In the genomic region with DNA sequence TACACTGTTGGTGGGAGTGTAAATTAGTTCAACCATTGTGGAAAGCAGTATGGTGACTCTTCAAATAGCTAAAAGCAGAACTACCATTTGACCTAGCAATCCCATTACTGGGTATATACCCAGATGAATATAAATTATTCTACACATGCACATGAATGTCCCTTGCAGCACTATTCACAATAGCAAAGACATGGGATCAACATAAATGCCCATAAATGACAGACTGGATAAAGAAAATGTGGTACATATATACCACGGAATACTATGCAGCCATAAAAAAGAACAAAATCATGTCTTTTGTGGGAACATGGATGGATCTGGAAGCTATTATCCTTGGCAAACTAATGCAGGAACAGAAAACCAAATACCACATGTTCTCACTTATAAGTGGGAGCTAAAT, we compare ENCODE assay signal across 7 cellular contexts.
A peak's percentile ranks its signal among the peaks of the same experiment; 100 is the strongest.
DNase-seq lines count a peak whose midpoint lies in the region; ATAC-seq, FAIRE-seq and TF ChIP-seq lines count a peak whose summit lies in the region.
"Not testable (repeated sequence)": the region's sequence is repeated elsewhere in the genome, so short reads cannot be mapped to it uniquely, and the experiment has no call there.

No MANE protein-coding gene starts in this region.

- DNase-seq in A549 (ENCODE audit: low read depth in 1 of 2, low spot score in 1 of 2); PC-3; activated CD8-positive, alpha-beta memory T cell treated with anti-CD3 and anti-CD28 coated beads, Interleukin-2, amount 10 ng/mL, durations not matched to agents 7 days and 5 days; MCF 10A (ENCODE audit: unreplicated experiment); hepatocyte (ENCODE audit: low spot score): not testable (repeated sequence)

- not testable (repeated sequence) for H3K27me3 ChIP-seq in PC-3 (ENCODE audit: low read length); hepatocyte

- peak overlapping the region; percentile 70 for H3K9ac ChIP-seq in PC-3 (ENCODE audit: low read length)

- FAIRE-seq in A549 (lab: Jason Lieb, UNC) = not testable (repeated sequence)

- not testable (repeated sequence) for H3K9me2 ChIP-seq in PC-3 (replicated peaks; ENCODE audit: low read length); hepatocyte (replicated peaks; ENCODE audit: insufficient read depth)

- H4K20me1 ChIP-seq in PC-3 (ENCODE audit: low read length); hepatocyte (ENCODE audit: insufficient read depth, poor library complexity, severe bottlenecking): not testable (repeated sequence)

- H3K4me3 ChIP-seq in A549; PC-3 (ENCODE audit: low read length); hepatocyte: not testable (repeated sequence)

- WGBS in A549 (ENCODE audit: missing lambda C conversion rate) = 89% methylated on average over 1 of the region's 1 CpG
- 97% methylated on average over 1 of the region's 1 CpG for WGBS in hepatocyte (ENCODE audit: low lambda C conversion rate, missing lambda C conversion rate)

- H3K4me1 ChIP-seq in A549 (peaks cover 22% of the 10 kb centered on the region), PC-3 (ENCODE audit: insufficient read depth, low read length) (peaks cover 21% of the 10 kb centered on the region)
- not testable (repeated sequence) for H3K4me1 ChIP-seq in hepatocyte (ENCODE audit: insufficient read depth)

- H3K4me3 Mint-ChIP-seq in activated CD8-positive, alpha-beta memory T cell treated with anti-CD3 and anti-CD28 coated beads, Interleukin-2, amount 10 ng/mL, durations not matched to agents 7 days and 5 days; MCF 10A (ENCODE audit: unreplicated experiment): not testable (repeated sequence)

- not testable (repeated sequence) for TF ChIP-seq EP300 in A549 (IDR thresholded peaks at IDR 0.05)

- not testable (repeated sequence) for TF ChIP-seq POLR2A in A549 (IDR thresholded peaks at IDR 0.05; ENCODE audit: low read length)

- H3K79me2 ChIP-seq in PC-3 (ENCODE audit: low read length); hepatocyte: not testable (repeated sequence)

- not testable (repeated sequence) for ATAC-seq in A549; PC-3; SK-N-SH treated with all-trans-retinoic acid at 6 μM for 48 hours; activated CD8-positive, alpha-beta memory T cell treated with anti-CD3 and anti-CD28 coated beads, Interleukin-2, amount 10 ng/mL, durations not matched to agents 7 days and 5 days

- H3K9me3 Mint-ChIP-seq in activated CD8-positive, alpha-beta memory T cell treated with anti-CD3 and anti-CD28 coated beads, Interleukin-2, amount 10 ng/mL, durations not matched to agents 7 days and 5 days (ENCODE audit: low read depth); MCF 10A (ENCODE audit: unreplicated experiment): not testable (repeated sequence)

- intact Hi-C loops in PC-3 (cut with micrococcal nuclease) = loop anchor here (1.0 to 2.0 kb wide), 4 partner anchors 19 to 274 kb away; no protein-coding TSS in a partner anchor
- intact Hi-C loops in MCF 10A (cut with micrococcal nuclease) = not testable (repeated sequence)

- H3K27ac ChIP-seq in A549 = peak overlapping the region in 1 of 2 experiments; percentile 70; a peak in 4 of 6 replicates
- peak overlapping the region; percentile 91 for H3K27ac ChIP-seq in PC-3 (ENCODE audit: low read length)
- peak overlapping the region; percentile 79 for H3K27ac ChIP-seq in VCaP
- peak overlapping the region; percentile 66 for H3K27ac ChIP-seq in hepatocyte

- not testable (repeated sequence) for TF ChIP-seq RAD21 in A549 (conservative IDR thresholded peaks at IDR 0.05 in 1 of 2, IDR thresholded peaks at IDR 0.05 in 1 of 2)

- H3K4me2 ChIP-seq in A549; PC-3 (ENCODE audit: low read length); hepatocyte: not testable (repeated sequence)

- H2AFZ ChIP-seq in PC-3 (ENCODE audit: low read length); hepatocyte: not testable (repeated sequence)

- peak overlapping the region; percentile 18 for H3K27ac Mint-ChIP-seq in activated CD8-positive, alpha-beta memory T cell treated with anti-CD3 and anti-CD28 coated beads, Interleukin-2, amount 10 ng/mL, durations not matched to agents 7 days and 5 days
- peak overlapping the region; percentile 17 for H3K27ac Mint-ChIP-seq in MCF 10A (ENCODE audit: low read depth, unreplicated experiment)

- H3K36me3 Mint-ChIP-seq in activated CD8-positive, alpha-beta memory T cell treated with anti-CD3 and anti-CD28 coated beads, Interleukin-2, amount 10 ng/mL, durations not matched to agents 7 days and 5 days = peaks cover 18% of the 10 kb centered on the region
- H3K36me3 Mint-ChIP-seq in MCF 10A (ENCODE audit: insufficient read depth, unreplicated experiment) = not testable (repeated sequence)

- BruUV-seq in PC-3 (replicated peaks; lab: Mats Ljungman, UMichigan); MCF 10A (replicated peaks; lab: Mats Ljungman, UMichigan): not testable (repeated sequence)

- not testable (repeated sequence) for H3K27me3 Mint-ChIP-seq in activated CD8-positive, alpha-beta memory T cell treated with anti-CD3 and anti-CD28 coated beads, Interleukin-2, amount 10 ng/mL, durations not matched to agents 7 days and 5 days; MCF 10A (ENCODE audit: insufficient read depth, unreplicated experiment)

- not testable (repeated sequence) for H3F3A ChIP-seq in PC-3 (ENCODE audit: low read length, unreplicated experiment)

- POLR2A ChIA-PET in A549 (lab: Yijun Ruan, JAX); PC-3 (lab: Charles Lee; ENCODE audit: unreplicated experiment): not testable (repeated sequence)
- POLR2A ChIA-PET in MCF 10A (lab: Yijun Ruan, JAX) = interaction anchor here (1.4 kb wide), 1 partner anchor 19 kb away, joined by 4 read pairs; no protein-coding TSS in a partner anchor

- not testable (repeated sequence) for TF ChIP-seq CTCF in A549 (IDR thresholded peaks at IDR 0.05); PC-3 (conservative IDR thresholded peaks at IDR 0.05; ENCODE audit: low read depth, low read length); VCaP (conservative IDR thresholded peaks at IDR 0.05); MCF 10A (IDR thresholded peaks at IDR 0.05; ENCODE audit: unreplicated experiment); hepatocyte (IDR thresholded peaks at IDR 0.05; ENCODE audit: poor library complexity)

- CTCF ChIA-PET in A549 (lab: Yijun Ruan, JAX) (interaction anchor here (1.5 kb wide), 1 partner anchor 10 kb away, joined by 5 read pairs; no protein-coding TSS in a partner anchor), PC-3 (lab: Charles Lee) (interaction anchor here (1.5 kb wide), 1 partner anchor 188 kb away, joined by 8 read pairs; no protein-coding TSS in a partner anchor), MCF 10A (lab: Yijun Ruan, JAX) (interaction anchor here (1.1 kb wide), 1 partner anchor 204 kb away, joined by 3 read pairs; no protein-coding TSS in a partner anchor)
- CTCF ChIA-PET in activated CD8-positive, alpha-beta memory T cell treated with anti-CD3 and anti-CD28 coated beads, Interleukin-2, amount 10 ng/mL, durations not matched to agents 7 days and 5 days (lab: Charles Lee) = not testable (repeated sequence)

- H3K4me1 Mint-ChIP-seq in activated CD8-positive, alpha-beta memory T cell treated with anti-CD3 and anti-CD28 coated beads, Interleukin-2, amount 10 ng/mL, durations not matched to agents 7 days and 5 days = not testable (repeated sequence)
- H3K4me1 Mint-ChIP-seq in MCF 10A (ENCODE audit: insufficient read depth, unreplicated experiment) = peaks cover 19% of the 10 kb centered on the region

- H3K9me3 ChIP-seq in A549 = peaks cover 11% of the 10 kb centered on the region; the same call in 1 of the 3 replicates
- not testable (repeated sequence) for H3K9me3 ChIP-seq in PC-3 (ENCODE audit: low read length); hepatocyte (ENCODE audit: low read depth)

- not testable (repeated sequence) for H3K36me3 ChIP-seq in PC-3 (ENCODE audit: low read depth, low read length); hepatocyte (replicated peaks; ENCODE audit: insufficient read depth, low read depth)

TF ChIP-seq in A549, 52 proteins besides CTCF, POLR2A, EP300 and RAD21:
- 0 out of 2 replicates have a peak, but pooled peaks have one; percentile 23 for TF ChIP-seq HDAC2 (IDR thresholded peaks at IDR 0.05)
- TF ChIP-seq KDM1A (IDR thresholded peaks at IDR 0.05; ENCODE audit: low read depth) = peak; percentile 50; the same call in 1 of the 2 replicates

TF ChIP-seq in SK-N-SH treated with all-trans-retinoic acid at 6 μM for 48 hours, 23 proteins besides CTCF, POLR2A, EP300 and RAD21:
- TF ChIP-seq ZNF8 (CRISPR knock-in tag; IDR thresholded peaks at IDR 0.05) = peak; percentile 72
